In genomic region chr1:109969430-109969829, GRCh38 we compare ENCODE assay signal across 13 cellular contexts. TPM values are rescaled to one million over a fixed set of nuclear protein-coding genes. Genes with fewer than 3 reads are reported as not detected.
DNase-seq lines count a peak whose midpoint lies in the region; FAIRE-seq and TF ChIP-seq lines count a peak whose summit lies in the region.
"Had no signal": no experiment of that assay in that cellular context is flagged by ENCODE, and none has a peak within 500 bp of the region (broad histone marks: within the 10 kb centered on the region; RNA-seq: fewer than 3 reads in every experiment).

No MANE protein-coding gene starts in this region.

- H3K9ac ChIP-seq in fibroblast of lung (ENCODE audit: insufficient read depth, low read length): no peak overlapping the region

- peak; percentile 24 for FAIRE-seq in RCC 7860 (lab: Jason Lieb, UNC)

- H3K27ac ChIP-seq in ACC112 (ENCODE audit: low read depth, low read length) (peak overlapping the region; percentile 43; the same call in 1 of the 2 replicates), fibroblast of lung (ENCODE audit: insufficient read depth, low read length) (no peak overlapping the region)
- H3K27ac ChIP-seq: upper lobe of left lung had no signal

- no peaks in the 10 kb centered on the region for H4K20me1 ChIP-seq in fibroblast of lung (ENCODE audit: control insufficient read depth, extremely low read depth, insufficient read depth, low read length)

- H2AFZ ChIP-seq in ACC112 (ENCODE audit: low read length, unreplicated experiment) (peak overlapping the region; percentile 54), fibroblast of lung (ENCODE audit: low read length) (no peak overlapping the region)

- H3K4me1 ChIP-seq in ACC112 (ENCODE audit: control insufficient read depth, insufficient read depth, low read length, unreplicated experiment): peaks cover 22% of the 10 kb centered on the region
- no peaks in the 10 kb centered on the region for H3K4me1 ChIP-seq in fibroblast of lung (ENCODE audit: control insufficient read depth, extremely low read depth, insufficient read depth, low read length)
- H3K4me1 ChIP-seq: upper lobe of left lung had no signal

- H3K27me3 ChIP-seq in ACC112 (ENCODE audit: insufficient read depth, low read length): no peaks in the 10 kb centered on the region
- H3K27me3 ChIP-seq in fibroblast of lung (ENCODE audit: control insufficient read depth, insufficient read depth, low read length): no peaks in the 10 kb centered on the region
- H3K27me3 ChIP-seq: upper lobe of left lung had no signal

- DNase-seq in H4 (ENCODE audit: low spot score) (peak; percentile 40), RCC 7860 (ENCODE audit: low spot score) (no peak), fibroblast of lung (ENCODE audit: low read depth in 2 of 2) (peak; percentile 72 to 80), T-helper 9 cell (no peak), DMS153 (lab: John Stamatoyannopoulos, UW) (no peak), midbrain (lab: John Stamatoyannopoulos, UW) (no peak)
- no peak for DNase-seq in stimulated activated CD4-positive, alpha-beta T cell treated with anti-CD3 and anti-CD28 coated beads, Interleukin-12 subunit alpha, Interleukin-12 subunit beta, amount 100 ng/mL, for 4 hours
- DNase-seq: activated T-cell treated with anti-CD3 and anti-CD28 coated beads, Interleukin-2, amount 50 U/mL, for 72 hours; erythroblast; naive thymus-derived CD8-positive, alpha-beta T cell; Right ventricle myocardium superior; upper lobe of left lung had no signal

- no peaks in the 10 kb centered on the region for H3K79me2 ChIP-seq in ACC112 (ENCODE audit: control insufficient read depth, insufficient read depth, low read length, unreplicated experiment)
- no peaks in the 10 kb centered on the region for H3K79me2 ChIP-seq in fibroblast of lung (ENCODE audit: control insufficient read depth, insufficient read depth, low read length)

- no peaks in the 10 kb centered on the region for H3K9me3 ChIP-seq in fibroblast of lung (ENCODE audit: control insufficient read depth, insufficient read depth, low read depth, low read length)
- H3K9me3 ChIP-seq: upper lobe of left lung had no signal

- no peak overlapping the region for H3K4me2 ChIP-seq in fibroblast of lung (ENCODE audit: extremely low read depth, insufficient read depth, low read length)

- H3K4me3 ChIP-seq in ACC112 (ENCODE audit: low read depth, low read length) (no peak overlapping the region), fibroblast of lung (replicated peaks in 1 of 4; ENCODE audit: control extremely low read depth in 1 of 4, insufficient read depth in 1 of 4, low read depth in 3 of 4, low read length in 4 of 4) (no peak overlapping the region)
- H3K4me3 ChIP-seq: upper lobe of left lung had no signal

- no peak for TF ChIP-seq CTCF in fibroblast of lung (conservative IDR thresholded peaks at IDR 0.05 in 1 of 2, IDR thresholded peaks at IDR 0.05 in 1 of 2; ENCODE audit: low read depth in 1 of 2, low read length in 2 of 2)

- 0 out of 2 replicates have a peak, but pooled peaks cover 4% of the 10 kb centered on the region for H3K36me3 ChIP-seq in ACC112 (ENCODE audit: insufficient read depth, low read length)
- no peaks in the 10 kb centered on the region for H3K36me3 ChIP-seq in fibroblast of lung (ENCODE audit: control insufficient read depth, insufficient read depth, low read length)
- H3K36me3 ChIP-seq: upper lobe of left lung had no signal

RNA-seq across cellular contexts. Expression of gene AHCYL1, which starts 15.1 kb away (rescaled TPM):
- total RNA-seq in H4 (2014; rRNA removed; shearing (Covaris generic)): 45.1 and 62.6 TPM in 2 replicates
- 60.1 and 70.5 TPM in 2 replicates for total RNA-seq in fibroblast of lung
- 73.4 and 83.3 TPM in 2 replicates for polyA plus RNA-seq in fibroblast of lung
- polyA plus RNA-seq in fibroblast of lung (2012): 59.5 and 77.1 TPM in 2 replicates
- polyA minus RNA-seq in fibroblast of lung (ENCODE audit: low replicate concordance): 116 and 133 TPM in 2 replicates

RNA-seq across cellular contexts. Expression of gene CSF1, which starts 58.8 kb away (rescaled TPM):
- 15.8 and 18.9 TPM in 2 replicates for total RNA-seq in H4 (2014; rRNA removed; shearing (Covaris generic))
- total RNA-seq in fibroblast of lung: 29.0 and 48.9 TPM in 2 replicates
- 28.6 and 40.4 TPM in 2 replicates for polyA plus RNA-seq in fibroblast of lung
- 23.3 and 29.5 TPM in 2 replicates for polyA plus RNA-seq in fibroblast of lung (2012)
- 36.1 and 52.1 TPM in 2 replicates for polyA minus RNA-seq in fibroblast of lung (ENCODE audit: low replicate concordance)

Comparison
In these comparisons a context has a peak if more than half of its experiments do, and no peak if none do; other contexts are left out.
1. DNase-seq: peak in H4 (single experiment) and fibroblast of lung (2 of 2); none in RCC 7860 (single experiment), T-helper 9 cell (single experiment), stimulated activated CD4-positive, alpha-beta T cell treated with anti-CD3 and anti-CD28 coated beads, Interleukin-12 subunit alpha, Interleukin-12 subunit beta, amount 100 ng/mL, for 4 hours (single experiment), DMS153 (single experiment) and midbrain (single experiment).